ENCODE assay signal across 15 cellular contexts in the genomic region with DNA sequence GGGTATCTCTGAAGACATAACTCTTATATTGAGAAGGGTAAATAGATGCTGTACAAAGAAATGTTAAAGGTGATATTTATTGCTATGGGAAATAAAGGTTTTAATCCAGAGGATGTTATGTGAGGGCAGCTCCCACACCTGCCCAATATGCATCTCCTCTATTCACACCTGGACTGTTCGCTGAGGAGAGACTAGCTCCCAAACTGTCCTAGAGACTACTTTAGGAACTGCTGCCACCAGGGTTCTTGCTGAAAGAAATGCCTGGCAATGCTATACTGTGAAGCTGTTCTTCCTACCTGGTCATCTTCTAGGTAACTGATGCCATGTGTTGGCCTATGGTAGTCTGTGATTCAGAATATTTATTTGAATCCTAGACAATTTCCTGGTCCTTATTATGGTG.
DNase-seq lines count a peak whose midpoint lies in the region; ATAC-seq and TF ChIP-seq lines count a peak whose summit lies in the region.
"Had no signal": no experiment of that assay in that cellular context is flagged by ENCODE, and none has a peak within 500 bp of the region (broad histone marks: within the 10 kb centered on the region; RNA-seq: fewer than 3 reads in every experiment).

No MANE protein-coding gene starts in this region.

- no peak overlapping the region for H2BK20ac ChIP-seq in H9 (ENCODE audit: low read depth, low read length, poor library complexity, severe bottlenecking)

- intact Hi-C loops in left lung (cut with DNase I): no loop called here

- no peak overlapping the region for H2BK12ac ChIP-seq in H9 (ENCODE audit: insufficient read length, low read depth, low read length)

- WGBS in H9 (ENCODE audit: extremely low coverage, insufficient read length, low lambda C conversion rate): no CpG with 5 or more reads among the region's 1 CpG
- WGBS in endodermal cell (ENCODE audit: insufficient coverage in 1 of 2, insufficient read length in 1 of 2), 2 experiments: 96% methylated on average over 1 of the region's 1 CpG; no CpG with 5 or more reads in 1 of the 2 experiments

- H3K4me2 ChIP-seq in GM23338 (no peak overlapping the region), H9 (ENCODE audit: insufficient read depth, insufficient read length, low read length) (no peak overlapping the region)

- no peak overlapping the region for H2AFZ ChIP-seq in GM23338
- no peak overlapping the region for H2AFZ ChIP-seq in H9 (ENCODE audit: low read length)

- no peak overlapping the region for H3K27ac ChIP-seq in GM23338 (ENCODE audit: low read depth)
- H3K27ac ChIP-seq in H9 (ENCODE audit: insufficient read length, low read depth, low read length): no peak overlapping the region
- no peak overlapping the region for H3K27ac ChIP-seq in endodermal cell (ENCODE audit: low read depth, low read length)
- H3K27ac ChIP-seq in left lung: no peak overlapping the region

- H3K4me1 Mint-ChIP-seq in GM23338: no peaks in the 10 kb centered on the region
- no peaks in the 10 kb centered on the region for H3K4me1 Mint-ChIP-seq in H9
- H3K4me1 Mint-ChIP-seq in endodermal cell: no peaks in the 10 kb centered on the region
- H3K4me1 Mint-ChIP-seq: CD4-positive, alpha-beta memory T cell had no signal

- ATAC-seq in GM23338: peak; percentile 60
- ATAC-seq in left lung: no peak
- ATAC-seq: HCT116 had no signal

- no peaks in the 10 kb centered on the region for H3F3A ChIP-seq in GM23338 (replicated peaks; ENCODE audit: low read depth)

- no peaks in the 10 kb centered on the region for H3K36me3 ChIP-seq in GM23338 (ENCODE audit: insufficient read depth)
- peaks cover 10% of the 10 kb centered on the region for H3K36me3 ChIP-seq in endodermal cell (ENCODE audit: control insufficient read depth, insufficient read depth, low read length)
- no peaks in the 10 kb centered on the region for H3K36me3 ChIP-seq in left lung

- 0 out of 4 replicates have a peak, but pooled peaks of 1 of the 2 experiments have one; percentile 13 for TF ChIP-seq CTCF in GM23338 (conservative IDR thresholded peaks at IDR 0.05; ENCODE audit: low read depth in 2 of 2)
- TF ChIP-seq CTCF in H9 (conservative IDR thresholded peaks at IDR 0.05): peak; percentile 39; the same call in 2 of the 3 replicates
- TF ChIP-seq CTCF in endodermal cell (conservative IDR thresholded peaks at IDR 0.05): peak; percentile 56
- TF ChIP-seq CTCF in left lung (IDR thresholded peaks at IDR 0.05): no peak

- H3K9ac ChIP-seq in H9 (ENCODE audit: extremely low read depth, insufficient read length, low read length) (no peak overlapping the region), endodermal cell (ENCODE audit: extremely low read depth, low read length, poor library complexity, severe bottlenecking) (no peak overlapping the region)

- H3K14ac ChIP-seq in H9 (ENCODE audit: insufficient read depth, low read length): no peak overlapping the region

- no peak overlapping the region for H4K91ac ChIP-seq in H9 (ENCODE audit: insufficient read length, low read depth, low read length)

- H3K79me2 ChIP-seq in GM23338 (replicated peaks; ENCODE audit: insufficient read depth) (no peaks in the 10 kb centered on the region), H9 (ENCODE audit: insufficient read depth, low read length) (no peaks in the 10 kb centered on the region)

- no peak overlapping the region for H3K18ac ChIP-seq in H9 (ENCODE audit: insufficient read length, low read depth, low read length)

- no peak overlapping the region for H4K8ac ChIP-seq in H9 (replicated peaks; ENCODE audit: insufficient read length, low read depth, low read length)

- no peak overlapping the region for H3T11ph ChIP-seq in H9 (ENCODE audit: low read length)

- DNase-seq in GM23338 (ENCODE audit: low spot score): peak; percentile 31
- DNase-seq in H9: no peak
- no peak for DNase-seq in endodermal cell
- DNase-seq in iPS-NIHi7 (ENCODE audit: extremely low spot score): peak; percentile 14
- no peak for DNase-seq in left lung
- no peak for DNase-seq in activated CD8-positive, alpha-beta memory T cell treated with anti-CD3 and anti-CD28 coated beads for 24 hours
- DNase-seq: C1 segment of cervical spinal cord; Calu3; CD4-positive, alpha-beta memory T cell; COR-L47; DMS53; DMS79 treated with DMSO at 0.1 percent for 48 hours; GF-D8; H7 had no signal

- H3K4me3 ChIP-seq in GM23338 (no peak overlapping the region), endodermal cell (ENCODE audit: low read length) (no peak overlapping the region), left lung (no peak overlapping the region)

- no peak overlapping the region for H3K4ac ChIP-seq in H9 (ENCODE audit: low read depth, low read length)

- H3K9me2 ChIP-seq in GM23338 (ENCODE audit: insufficient read depth): no peaks in the 10 kb centered on the region

- H2AK5ac ChIP-seq in H9 (ENCODE audit: insufficient read length, low read length): no peak overlapping the region

- no peak overlapping the region for H2BK15ac ChIP-seq in H9 (ENCODE audit: low read depth, low read length)

- H3K4me3 Mint-ChIP-seq in GM23338: no peak overlapping the region
- no peak overlapping the region for H3K4me3 Mint-ChIP-seq in H9
- H3K4me3 Mint-ChIP-seq in endodermal cell: no peak overlapping the region
- H3K4me3 Mint-ChIP-seq: CD4-positive, alpha-beta memory T cell had no signal

- H3K27me3 Mint-ChIP-seq in GM23338 (ENCODE audit: insufficient read depth, low read depth, poor library complexity) (no peaks in the 10 kb centered on the region), H9 (ENCODE audit: low read depth) (no peaks in the 10 kb centered on the region), endodermal cell (ENCODE audit: insufficient read depth) (no peaks in the 10 kb centered on the region)
- H3K27me3 Mint-ChIP-seq: CD4-positive, alpha-beta memory T cell had no signal

- no peak overlapping the region for H2BK120ac ChIP-seq in H9 (ENCODE audit: low read depth, low read length, poor library complexity, severe bottlenecking)

- peaks cover 19% of the 10 kb centered on the region for H3K9me3 Mint-ChIP-seq in GM23338
- H3K9me3 Mint-ChIP-seq in H9: peaks cover 16 to 17% of the 10 kb centered on the region in 2 experiments
- H3K9me3 Mint-ChIP-seq in endodermal cell: peaks cover 25% of the 10 kb centered on the region

- H3K23ac ChIP-seq in H9 (ENCODE audit: insufficient read length, low read depth, low read length): no peak overlapping the region

- H4K20me1 ChIP-seq in GM23338 (replicated peaks; ENCODE audit: insufficient read depth) (no peaks in the 10 kb centered on the region), H9 (ENCODE audit: control insufficient read depth, insufficient read depth, insufficient read length) (no peaks in the 10 kb centered on the region)

- H3K23me2 ChIP-seq in H9 (ENCODE audit: insufficient read length, low read depth, low read length, poor library complexity, severe bottlenecking): no peaks in the 10 kb centered on the region

- H3K56ac ChIP-seq in H9 (ENCODE audit: insufficient read length, low read depth, low read length): no peak overlapping the region

- H2BK5ac ChIP-seq in H9 (ENCODE audit: insufficient read length, low read length): no peak overlapping the region

- H3K27me3 ChIP-seq in GM23338 (ENCODE audit: insufficient read depth): no peaks in the 10 kb centered on the region
- no peaks in the 10 kb centered on the region for H3K27me3 ChIP-seq in H9 (ENCODE audit: insufficient read depth, low read length)
- no peaks in the 10 kb centered on the region for H3K27me3 ChIP-seq in endodermal cell (ENCODE audit: control insufficient read depth, insufficient read depth, low read length, poor library complexity, severe bottlenecking)
- no peaks in the 10 kb centered on the region for H3K27me3 ChIP-seq in left lung

- H3K4me1 ChIP-seq in GM23338 (ENCODE audit: insufficient read depth) (no peaks in the 10 kb centered on the region), H9 (ENCODE audit: insufficient read depth, low read length) (no peaks in the 10 kb centered on the region), endodermal cell (ENCODE audit: control insufficient read depth, insufficient read depth, low read length) (no peaks in the 10 kb centered on the region), left lung (no peaks in the 10 kb centered on the region)

- H3K27ac Mint-ChIP-seq in GM23338: no peak overlapping the region
- H3K27ac Mint-ChIP-seq in H9: peak overlapping the region in 1 of 3 experiments; percentile 18; a peak in 1 of 7 replicates
- no peak overlapping the region for H3K27ac Mint-ChIP-seq in endodermal cell
- H3K27ac Mint-ChIP-seq: CD4-positive, alpha-beta memory T cell had no signal

- H3K9me3 ChIP-seq in H9 (ENCODE audit: control insufficient read depth, low read depth, low read length) (peaks cover 5% of the 10 kb centered on the region), endodermal cell (ENCODE audit: control insufficient read depth, low read length) (peaks cover 25% of the 10 kb centered on the region), left lung (peaks cover 0 to 10% of the 10 kb centered on the region in 2 donors)

- H3K79me1 ChIP-seq in H9 (ENCODE audit: insufficient read depth, low read depth, low read length, poor library complexity, severe bottlenecking): no peaks in the 10 kb centered on the region

- no peak overlapping the region for H4K5ac ChIP-seq in H9 (ENCODE audit: insufficient read length, low read depth, low read length)

- H3K36me3 Mint-ChIP-seq in GM23338 (ENCODE audit: low read depth): peaks cover 18% of the 10 kb centered on the region; the same call in 2 of the 3 replicates
- peaks cover 6 to 19% (median 17%) of the 10 kb centered on the region in 3 experiments for H3K36me3 Mint-ChIP-seq in H9 (ENCODE audit: insufficient read depth in 1 of 3, low read depth in 3 of 3)
- H3K36me3 Mint-ChIP-seq in endodermal cell (ENCODE audit: low read depth): peaks cover 25% of the 10 kb centered on the region
- H3K36me3 Mint-ChIP-seq: CD4-positive, alpha-beta memory T cell had no signal

TF ChIP-seq in GM23338, 12 proteins besides CTCF, POLR2A, EP300 and RAD21 (continues in another document):
- no peak for TF ChIP-seq ZNF114 (CRISPR knock-in tag; IDR thresholded peaks at IDR 0.05)

Comparison
In these comparisons a context has a peak if more than half of its experiments do, and no peak if none do; other contexts are left out.
1. DNase-seq: peak in GM23338 (single experiment) and iPS-NIHi7 (single experiment); none in H9 (single experiment), endodermal cell (single experiment), left lung (0 of 2) and activated CD8-positive, alpha-beta memory T cell treated with anti-CD3 and anti-CD28 coated beads for 24 hours (single experiment).
2. CTCF ChIP-seq: peak in H9 (single experiment) and endodermal cell (single experiment); none in left lung (0 of 2).